ENCODE assay signal across 8 cellular contexts in genomic region chr2:219229375-219230200, GRCh38.
DNase-seq lines count a peak whose midpoint lies in the region; ATAC-seq and FAIRE-seq lines count a peak whose summit lies in the region.

ANKZF1 (plus strand) TSS chr2:219229806; CDS start chr2:219230258, 452 bp downstream.
ATG9A (minus strand) TSS chr2:219229636; CDS start chr2:219228024, 1,612 bp downstream.

- no peaks in the 10 kb centered on the region for H3K9me3 Mint-ChIP-seq in effector memory CD8-positive, alpha-beta T cell
- H3K9me3 Mint-ChIP-seq in memory B cell = no peaks in the 10 kb centered on the region

- ATAC-seq in GM21367 (IDR thresholded peaks at IDR 0.05; ENCODE audit: unreplicated experiment) = peak; percentile 92
- ATAC-seq in effector memory CD8-positive, alpha-beta T cell (replicated peaks) = peak; percentile 94
- peak; percentile 96 for ATAC-seq in memory B cell (ENCODE audit: low read depth)

- DNase-seq in COLO829 (ENCODE audit: low spot score) (peak; percentile 98), HTR-8/SVneo (ENCODE audit: insufficient read length, low spot score) (peak; percentile 98), NOMO-1 treated with dmso at 0.1 percent for 144 hours (lab: John Stamatoyannopoulos, UW; ENCODE audit: unreplicated experiment) (peak; percentile 99), memory B cell (ENCODE audit: low spot score in 2 of 2) (peak; percentile 95 to 97)
- DNase-seq in activated CD8-positive, alpha-beta memory T cell treated with anti-CD3 and anti-CD28 coated beads for 48 hours (ENCODE audit: low read depth in 2 of 3, low spot score in 2 of 3) = peak; percentile 85 to 96 (median 87)
- peak; percentile 97 to 98 (median 97) for DNase-seq in effector memory CD8-positive, alpha-beta T cell
- DNase-seq in stimulated activated CD8-positive, alpha-beta memory T cell treated with anti-CD3 and anti-CD28 coated beads, Interleukin-12 subunit alpha, Interleukin-12 subunit beta, amount 100 ng/mL, for 24 hours (ENCODE audit: extremely low read depth) = peak; percentile 96

- FAIRE-seq in HTR-8/SVneo (lab: Jason Lieb, UNC) = peak; percentile 95

- H3K4me3 Mint-ChIP-seq in effector memory CD8-positive, alpha-beta T cell = peak within 1 kb of the TSS; percentile 98 to 99
- peak within 1 kb of the TSS; percentile 97 for H3K4me3 Mint-ChIP-seq in memory B cell

- H3K4me1 Mint-ChIP-seq in effector memory CD8-positive, alpha-beta T cell (ENCODE audit: low read depth in 2 of 2) = peaks cover 43 to 48% of the 10 kb centered on the region in 2 donors
- peaks cover 28% of the 10 kb centered on the region for H3K4me1 Mint-ChIP-seq in memory B cell

- H3K36me3 Mint-ChIP-seq in effector memory CD8-positive, alpha-beta T cell (ENCODE audit: insufficient read depth) = peaks cover 45% of the 10 kb centered on the region
- H3K36me3 Mint-ChIP-seq in memory B cell = peaks cover 30% of the 10 kb centered on the region

- peak within 1 kb of the TSS; percentile 96 to 97 for H3K27ac Mint-ChIP-seq in effector memory CD8-positive, alpha-beta T cell
- H3K27ac Mint-ChIP-seq in memory B cell = peak within 1 kb of the TSS; percentile 96

- H3K27me3 Mint-ChIP-seq in effector memory CD8-positive, alpha-beta T cell = no peaks in the 10 kb centered on the region
- H3K27me3 Mint-ChIP-seq in memory B cell = no peaks in the 10 kb centered on the region

Comparison
In these comparisons a context has a peak if more than half of its experiments do, and no peak if none do; other contexts are left out.
1. Peak in every context shown above with its lines: DNase-seq and ATAC-seq.